In genomic region chr20:4661191-4661590, GRCh38 we compare ENCODE assay signal across 13 cellular contexts. TPM values are rescaled to one million over a fixed set of nuclear protein-coding genes. Genes with fewer than 3 reads are reported as not detected.
DNase-seq lines count a peak whose midpoint lies in the region; ATAC-seq and TF ChIP-seq lines count a peak whose summit lies in the region.
"Had no signal": no experiment of that assay in that cellular context is flagged by ENCODE, and none has a peak within 500 bp of the region (broad histone marks: within the 10 kb centered on the region; RNA-seq: fewer than 3 reads in every experiment).

No MANE protein-coding gene starts in this region.

- DNase-seq in stimulated activated CD4-positive, alpha-beta T cell treated with anti-CD3 and anti-CD28 coated beads, Interleukin-1b, Interleukin-23, amount 100 ng/mL, for 48 hours = peak; percentile 27
- DNase-seq in stimulated activated CD4-positive, alpha-beta T cell treated with anti-CD3 and anti-CD28 coated beads, Interleukin-4, amount 100 ng/mL, for 1 hour = no peak
- peak; percentile 6 for DNase-seq in activated CD4-positive, alpha-beta T cell treated with anti-CD3 and anti-CD28 coated beads, Interleukin-2, amount 50 U/mL, for 1 hour
- DNase-seq in effector CD4-positive, alpha-beta T cell = peak; percentile 12
- DNase-seq in GM03348 (ENCODE audit: low spot score) (no peak), MV-4-11 (lab: John Stamatoyannopoulos, UW) (no peak), upper lobe of right lung (no peak), retina (no peak)
- DNase-seq: head of caudate nucleus, NCI-H524 had no signal

- H3K27ac ChIP-seq in upper lobe of right lung = no peak overlapping the region
- H3K27ac ChIP-seq: ascending aorta, neutrophil, VCaP had no signal

- ATAC-seq in upper lobe of right lung = no peak

- no peaks in the 10 kb centered on the region for H3K27me3 ChIP-seq in upper lobe of right lung
- H3K27me3 ChIP-seq: ascending aorta had no signal

- H3K4me3 ChIP-seq in upper lobe of right lung = no peak overlapping the region
- H3K4me3 ChIP-seq: ascending aorta had no signal

- no peak for TF ChIP-seq CTCF in upper lobe of right lung (IDR thresholded peaks at IDR 0.05)

- intact Hi-C loops in upper lobe of right lung (cut with DNase I) = no loop called here

- H3K9me3 ChIP-seq in upper lobe of right lung = no peaks in the 10 kb centered on the region
- H3K9me3 ChIP-seq: ascending aorta, neutrophil had no signal

- no peaks in the 10 kb centered on the region for H3K36me3 ChIP-seq in upper lobe of right lung
- H3K36me3 ChIP-seq: ascending aorta, neutrophil had no signal

- no peaks in the 10 kb centered on the region for H3K4me1 ChIP-seq in upper lobe of right lung
- H3K4me1 ChIP-seq: ascending aorta had no signal

RNA-seq across cellular contexts. Expression of gene PRNP, which starts 25.1 kb away (rescaled TPM):
- 96.2 TPM for total RNA-seq in upper lobe of right lung

Comparison
In these comparisons a context has a peak if more than half of its experiments do, and no peak if none do; other contexts are left out.
1. DNase-seq: peak in stimulated activated CD4-positive, alpha-beta T cell treated with anti-CD3 and anti-CD28 coated beads, Interleukin-1b, Interleukin-23, amount 100 ng/mL, for 48 hours (single experiment), activated CD4-positive, alpha-beta T cell treated with anti-CD3 and anti-CD28 coated beads, Interleukin-2, amount 50 U/mL, for 1 hour (single experiment) and effector CD4-positive, alpha-beta T cell (single experiment); none in stimulated activated CD4-positive, alpha-beta T cell treated with anti-CD3 and anti-CD28 coated beads, Interleukin-4, amount 100 ng/mL, for 1 hour (single experiment), GM03348 (single experiment), MV-4-11 (single experiment), upper lobe of right lung (single experiment) and retina (single experiment).